In the genomic region with DNA sequence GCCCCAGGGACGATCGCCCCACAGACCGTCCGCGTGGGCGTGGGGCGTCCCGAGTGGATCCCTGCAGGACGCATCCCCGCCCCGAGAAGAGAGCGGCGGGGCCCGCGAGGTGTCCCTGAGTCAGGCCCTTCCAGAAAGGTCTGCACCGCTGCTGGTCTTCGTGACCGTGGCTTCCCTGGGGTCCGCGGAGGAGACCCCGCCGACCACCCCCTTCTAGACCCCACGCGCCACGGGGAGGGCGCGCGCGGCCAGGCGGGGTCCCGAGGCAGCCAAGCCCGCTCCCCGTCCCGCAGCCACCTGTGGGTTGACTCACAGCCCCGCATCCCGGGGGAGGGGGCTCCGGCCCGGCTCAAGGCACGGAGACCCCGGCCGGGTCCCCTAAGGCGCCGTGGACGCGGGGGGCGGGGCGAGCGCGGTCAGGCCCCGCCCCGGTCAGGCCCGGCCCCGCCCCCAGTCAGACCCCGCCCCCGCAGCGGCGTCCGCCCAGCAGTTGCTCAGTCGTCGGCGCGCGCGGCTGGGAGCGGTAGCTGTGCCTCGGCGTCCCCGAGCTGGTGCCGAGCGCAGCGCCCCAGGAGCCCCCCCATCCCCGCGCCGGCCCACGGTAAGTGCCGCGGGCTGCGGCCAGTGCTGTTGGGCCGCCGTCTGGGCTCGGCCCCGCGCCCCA, we compare ENCODE assay signal across 9 cellular contexts. TPM values are rescaled to one million over a fixed set of nuclear protein-coding genes. Genes with fewer than 3 reads are reported as not detected.
DNase-seq lines count a peak whose midpoint lies in the region; ATAC-seq, FAIRE-seq and TF ChIP-seq lines count a peak whose summit lies in the region.
"Had no signal": no experiment of that assay in that cellular context is flagged by ENCODE, and none has a peak within 500 bp of the region (broad histone marks: within the 10 kb centered on the region; RNA-seq: fewer than 3 reads in every experiment).

A gene with protein sequence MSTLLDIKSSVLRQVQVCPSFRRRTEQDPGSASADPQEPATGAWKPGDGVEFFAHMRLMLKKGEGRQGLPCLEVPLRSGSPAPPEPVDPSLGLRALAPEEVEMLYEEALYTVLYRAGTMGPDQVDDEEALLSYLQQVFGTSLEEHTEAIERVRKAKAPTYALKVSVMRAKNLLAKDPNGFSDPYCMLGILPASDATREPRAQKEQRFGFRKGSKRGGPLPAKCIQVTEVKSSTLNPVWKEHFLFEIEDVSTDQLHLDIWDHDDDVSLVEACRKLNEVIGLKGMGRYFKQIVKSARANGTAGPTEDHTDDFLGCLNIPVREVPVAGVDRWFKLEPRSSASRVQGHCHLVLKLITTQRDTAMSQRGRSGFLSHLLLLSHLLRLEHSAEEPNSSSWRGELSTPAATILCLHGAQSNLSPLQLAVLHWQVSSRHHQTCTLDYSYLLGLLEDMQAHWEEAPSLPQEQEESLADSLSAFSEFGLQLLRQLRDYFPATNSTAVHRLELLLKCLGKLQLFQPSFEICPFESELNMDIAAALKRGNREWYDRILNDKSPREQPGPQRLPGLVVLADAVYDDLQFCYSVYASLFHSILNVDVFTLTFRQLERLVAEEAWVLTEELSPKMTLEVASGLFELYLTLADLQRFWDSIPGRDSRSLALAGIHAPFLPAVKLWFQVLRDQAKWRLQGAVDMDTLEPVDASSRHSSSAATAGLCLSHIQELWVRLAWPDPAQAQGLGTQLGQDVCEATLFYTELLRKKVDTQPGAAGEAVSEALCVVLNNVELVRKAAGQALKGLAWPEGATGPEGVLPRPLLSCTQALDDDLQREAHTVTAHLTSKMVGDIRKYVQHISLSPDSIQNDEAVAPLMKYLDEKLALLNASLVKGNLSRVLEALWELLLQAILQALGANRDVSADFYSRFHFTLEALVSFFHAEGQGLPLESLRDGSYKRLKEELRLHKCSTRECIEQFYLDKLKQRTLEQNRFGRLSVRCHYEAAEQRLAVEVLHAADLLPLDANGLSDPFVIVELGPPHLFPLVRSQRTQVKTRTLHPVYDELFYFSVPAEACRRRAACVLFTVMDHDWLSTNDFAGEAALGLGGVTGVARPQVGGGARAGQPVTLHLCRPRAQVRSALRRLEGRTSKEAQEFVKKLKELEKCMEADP (plus strand): TSS at position 497 of the 664 bp plus-strand sequence. CDS start 4,905 bp downstream, outside the sequence.

- DNase-seq in D721Med (ENCODE audit: insufficient read length, low spot score): peak; percentile 74
- DNase-seq in Panc1 (ENCODE audit: low read depth, low spot score): no peak
- DNase-seq in ascending aorta (ENCODE audit: low spot score in 2 of 2): no peak
- DNase-seq in immature natural killer cell: peak; percentile 50 to 61 (median 59)
- DNase-seq in stimulated activated CD8-positive, alpha-beta memory T cell treated with anti-CD3 and anti-CD28 coated beads, Interleukin-4, amount 100 ng/mL, for 24 hours (ENCODE audit: low read depth): peak; percentile 41
- DNase-seq in omental fat pad (ENCODE audit: low spot score): no peak

- H3K36me3 ChIP-seq in Panc1 (ENCODE audit: control insufficient read depth, insufficient read depth, low read length): no peaks in the 10 kb centered on the region
- no peaks in the 10 kb centered on the region for H3K36me3 ChIP-seq in ascending aorta

- peak within 1 kb of the TSS; percentile 80 to 87 (median 86) for H3K4me3 Mint-ChIP-seq in immature natural killer cell

- H3K9me3 Mint-ChIP-seq in immature natural killer cell: no peaks in the 10 kb centered on the region

- FAIRE-seq in D721Med (lab: Jason Lieb, UNC): no peak

- CTCF ChIA-PET in Panc1 (lab: Charles Lee): no interaction called here

- H3K4me1 Mint-ChIP-seq in immature natural killer cell: peaks cover 19% of the 10 kb centered on the region in 2 donors

- no peak within 1 kb of the TSS for H3K27ac ChIP-seq in Panc1 (ENCODE audit: low read length)
- H3K27ac ChIP-seq in ascending aorta: no peak within 1 kb of the TSS
- H3K27ac ChIP-seq: HL-60 had no signal

- H3K27me3 Mint-ChIP-seq in immature natural killer cell (ENCODE audit: low read depth in 3 of 3): peaks cover 4 to 13% (median 10%) of the 10 kb centered on the region in 3 donors

- H3K27me3 ChIP-seq in Panc1 (ENCODE audit: control insufficient read depth, insufficient read depth, low read length): no peaks in the 10 kb centered on the region
- H3K27me3 ChIP-seq in ascending aorta: peaks cover 29% of the 10 kb centered on the region

- H3K4me1 ChIP-seq in Panc1 (ENCODE audit: control insufficient read depth, insufficient read depth, low read length): peaks cover 17% of the 10 kb centered on the region
- H3K4me1 ChIP-seq in ascending aorta: peaks cover 3 to 11% of the 10 kb centered on the region in 2 donors

- H3K4me3 ChIP-seq in Panc1 (ENCODE audit: low read depth in 2 of 2, low read length in 2 of 2) (peak within 1 kb of the TSS; percentile 38 to 47), ascending aorta (peak within 1 kb of the TSS; percentile 36 to 55)

- TF ChIP-seq CTCF in D721Med (IDR thresholded peaks at IDR 0.05; ENCODE audit: insufficient read depth, missing control alignments): no peak
- TF ChIP-seq CTCF in Panc1 (IDR thresholded peaks at IDR 0.05): no peak
- TF ChIP-seq CTCF in ascending aorta (IDR thresholded peaks at IDR 0.05): no peak
- no peak for TF ChIP-seq CTCF in omental fat pad (IDR thresholded peaks at IDR 0.05)

- BruUV-seq in Panc1 (replicated peaks; lab: Mats Ljungman, UMichigan): no TSS peak

- POLR2A ChIA-PET in Panc1 (lab: Charles Lee): no interaction called here

- in situ Hi-C loops in Panc1 (cut with HindIII; ENCODE audit: low pct_unique_long_range_greater_than_20kb, low sequenced_read_pairs): no loop called here

- ATAC-seq in Panc1 (peak; percentile 64), HG03039 (IDR thresholded peaks at IDR 0.05; ENCODE audit: unreplicated experiment) (no peak), omental fat pad (ENCODE audit: low FRiP score) (no peak), GM19455 (IDR thresholded peaks at IDR 0.05; ENCODE audit: unreplicated experiment) (no peak)

- peak within 1 kb of the TSS in 4 of 6 donors; percentile 12 to 81 (median 48) for H3K27ac Mint-ChIP-seq in immature natural killer cell

- no peaks in the 10 kb centered on the region for H3K36me3 Mint-ChIP-seq in immature natural killer cell

- H3K9me3 ChIP-seq in Panc1 (ENCODE audit: control insufficient read depth, insufficient read depth, low read depth, low read length): no peaks in the 10 kb centered on the region
- H3K9me3 ChIP-seq in ascending aorta: peaks cover 0 to 4% of the 10 kb centered on the region in 2 donors

- intact Hi-C loops in Panc1 (cut with micrococcal nuclease; ENCODE audit: unreplicated experiment) (no loop called here), ascending aorta (cut with DNase I) (no loop called here)

RNA-seq across cellular contexts. Expression of the gene that starts here (rescaled TPM):
- total RNA-seq in Panc1 (2021; ENCODE audit: unreplicated experiment) (9.4 TPM), ascending aorta (0.64 TPM), omental fat pad (10 to 100 TPM in 1 of 4 donors, 1 to 10 TPM in 3; 1.5 to 14.2 (median 1.9) TPM)
- 8.2 TPM for polyA plus RNA-seq in Panc1 (2012; ENCODE audit: insufficient read length)
- polyA plus RNA-seq in immature natural killer cell: 1 to 10 TPM in 2 of 3 donors, not detected in 1; 1.9 to 4.0 TPM

Comparison
In these comparisons a context has a peak if more than half of its experiments do, and no peak if none do; other contexts are left out.
1. DNase-seq: peak in D721Med (single experiment), immature natural killer cell (3 of 3) and stimulated activated CD8-positive, alpha-beta memory T cell treated with anti-CD3 and anti-CD28 coated beads, Interleukin-4, amount 100 ng/mL, for 24 hours (single experiment); none in Panc1 (single experiment), ascending aorta (0 of 2) and omental fat pad (single experiment).